8 cellular contexts compared by ENCODE assay signal in the genomic region with DNA sequence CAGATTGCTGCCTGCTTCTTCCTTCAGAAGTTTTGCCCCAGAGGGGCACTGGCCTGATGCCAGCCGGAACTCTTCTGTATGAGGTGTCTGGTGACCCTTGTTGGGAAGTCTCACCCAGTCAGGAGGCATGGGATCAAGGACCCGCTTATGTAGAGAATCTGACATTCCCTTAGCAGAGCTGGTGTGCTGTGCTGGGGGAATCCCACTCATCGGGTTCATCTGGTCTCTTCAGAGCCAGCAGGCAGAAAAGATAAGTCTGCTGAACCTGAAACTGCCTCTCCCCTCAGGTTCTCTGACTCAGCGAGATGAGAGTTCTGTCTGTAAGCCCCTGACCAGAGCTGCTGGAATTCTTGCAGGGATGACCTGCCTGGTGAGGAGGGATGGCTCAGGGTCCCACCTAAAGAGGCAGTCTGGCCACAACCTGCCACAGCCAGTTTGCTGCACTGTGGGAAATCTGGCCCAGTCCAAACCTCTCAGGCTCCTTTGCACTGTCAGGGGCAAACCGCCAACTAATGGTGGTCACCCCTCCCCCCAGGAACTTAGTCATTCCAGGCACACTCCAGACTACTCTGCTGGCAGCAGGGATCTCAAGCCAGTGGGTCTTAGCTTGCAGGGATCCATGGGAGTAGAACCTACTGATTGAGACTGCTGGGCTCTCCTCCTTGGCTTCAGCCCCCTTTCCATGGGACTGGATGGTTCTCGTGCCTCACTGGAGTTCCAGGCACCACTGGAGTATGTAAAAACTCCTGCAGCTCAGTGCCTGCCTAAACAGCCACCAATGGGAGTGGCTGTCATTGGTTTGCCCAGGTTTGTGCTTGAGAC. TPM values are rescaled to one million over a fixed set of nuclear protein-coding genes. Genes with fewer than 3 reads are reported as not detected.
DNase-seq lines count a peak whose midpoint lies in the region; ATAC-seq and TF ChIP-seq lines count a peak whose summit lies in the region.

No MANE protein-coding gene starts in this region.

- H3K27ac Mint-ChIP-seq in activated naive CD8-positive, alpha-beta T cell treated with anti-CD3 and anti-CD28 coated beads, Interleukin-2, amount 10 ng/mL, durations not matched to agents 7 days and 5 days: peak overlapping the region; percentile 99

- H3K9me3 ChIP-seq in Peyer's patch: no peaks in the 10 kb centered on the region

- peak overlapping the region; percentile 32 to 76 (median 62) for H3K27ac ChIP-seq in Peyer's patch

- H3K27me3 Mint-ChIP-seq in activated naive CD8-positive, alpha-beta T cell treated with anti-CD3 and anti-CD28 coated beads, Interleukin-2, amount 10 ng/mL, durations not matched to agents 7 days and 5 days: no peaks in the 10 kb centered on the region

- TF ChIP-seq POLR2A in Peyer's patch (IDR thresholded peaks at IDR 0.05): no peak

- peaks cover 0 to 4% (median 0%) of the 10 kb centered on the region in 4 donors for H3K4me1 ChIP-seq in Peyer's patch

- peak; percentile 64 for DNase-seq in GM06990 (ENCODE audit: extremely low read depth, insufficient read length)
- peak; percentile 40 to 81 (median 59) for DNase-seq in Peyer's patch
- peak; percentile 74 for DNase-seq in activated naive CD8-positive, alpha-beta T cell treated with anti-CD3 and anti-CD28 coated beads, Interleukin-2, amount 10 ng/mL, durations not matched to agents 7 days and 5 days
- peak; percentile 98 for DNase-seq in islet precursor cell
- peak; percentile 85 for DNase-seq in stimulated activated CD8-positive, alpha-beta memory T cell treated with anti-CD3 and anti-CD28 coated beads, Interleukin-4, amount 100 ng/mL, for 48 hours

- ATAC-seq in HG02642 (IDR thresholded peaks at IDR 0.05; ENCODE audit: poor library complexity, unreplicated experiment) (peak; percentile 38), HG03135 (IDR thresholded peaks at IDR 0.05; ENCODE audit: unreplicated experiment) (no peak), GM21381 (IDR thresholded peaks at IDR 0.05; ENCODE audit: unreplicated experiment) (no peak)
- ATAC-seq in activated naive CD8-positive, alpha-beta T cell treated with anti-CD3 and anti-CD28 coated beads, Interleukin-2, amount 10 ng/mL, durations not matched to agents 7 days and 5 days (ENCODE audit: low read depth): peak; percentile 39

- H3K4me1 Mint-ChIP-seq in activated naive CD8-positive, alpha-beta T cell treated with anti-CD3 and anti-CD28 coated beads, Interleukin-2, amount 10 ng/mL, durations not matched to agents 7 days and 5 days: peaks cover 62% of the 10 kb centered on the region

- H3K36me3 ChIP-seq in GM06990 (ENCODE audit: control insufficient read depth, insufficient read depth, low read length): peaks cover 2% of the 10 kb centered on the region
- H3K36me3 ChIP-seq in Peyer's patch: no peaks in the 10 kb centered on the region

- H3K4me3 Mint-ChIP-seq in activated naive CD8-positive, alpha-beta T cell treated with anti-CD3 and anti-CD28 coated beads, Interleukin-2, amount 10 ng/mL, durations not matched to agents 7 days and 5 days: peak overlapping the region; percentile 95

- POLR2A ChIA-PET in activated naive CD8-positive, alpha-beta T cell treated with anti-CD3 and anti-CD28 coated beads, Interleukin-2, amount 10 ng/mL, durations not matched to agents 7 days and 5 days (lab: Charles Lee): interaction anchor here (0.7 to 7.8 kb wide), 23 partner anchors 8 to 713 kb away, joined by 3 to 216 read pairs (median 5); partner anchors contain the start of genes CD69 and CLEC2B

- no peaks in the 10 kb centered on the region for H3K9me3 Mint-ChIP-seq in activated naive CD8-positive, alpha-beta T cell treated with anti-CD3 and anti-CD28 coated beads, Interleukin-2, amount 10 ng/mL, durations not matched to agents 7 days and 5 days

- H3K4me3 ChIP-seq in GM06990 (replicated peaks; ENCODE audit: low read depth, low read length) (peak overlapping the region; percentile 63), Peyer's patch (peak overlapping the region in 2 of 4 donors; percentile 13 to 25)

- H3K36me3 Mint-ChIP-seq in activated naive CD8-positive, alpha-beta T cell treated with anti-CD3 and anti-CD28 coated beads, Interleukin-2, amount 10 ng/mL, durations not matched to agents 7 days and 5 days: peaks cover 75% of the 10 kb centered on the region

- no peaks in the 10 kb centered on the region for H3K27me3 ChIP-seq in GM06990 (replicated peaks; ENCODE audit: control insufficient read depth, insufficient read depth, low read length)
- no peaks in the 10 kb centered on the region for H3K27me3 ChIP-seq in Peyer's patch

- no peak for TF ChIP-seq CTCF in GM06990 (IDR thresholded peaks at IDR 0.05; ENCODE audit: insufficient read depth, low read length, poor library complexity, severe bottlenecking)
- TF ChIP-seq CTCF in Peyer's patch (IDR thresholded peaks at IDR 0.05): no peak

RNA-seq across cellular contexts. Expression of gene CLEC2D, which starts 4.1 kb away (rescaled TPM):
- total RNA-seq in Peyer's patch: 100 to 1,000 TPM in 1 of 4 donors, 10 to 100 TPM in 1, 1 to 10 TPM in 2; 6.4 to 140 (median 12.1) TPM
- total RNA-seq in activated naive CD8-positive, alpha-beta T cell treated with anti-CD3 and anti-CD28 coated beads, Interleukin-2, amount 10 ng/mL, durations not matched to agents 7 days and 5 days: 100 to 1,000 TPM; 280 to 301 TPM

RNA-seq across cellular contexts. Expression of gene CLECL1, which starts 59.3 kb away (rescaled TPM):
- 1 to 10 TPM in 2 of 4 donors, not detected in 2; 4.1 to 4.2 TPM for total RNA-seq in Peyer's patch
- total RNA-seq in activated naive CD8-positive, alpha-beta T cell treated with anti-CD3 and anti-CD28 coated beads, Interleukin-2, amount 10 ng/mL, durations not matched to agents 7 days and 5 days: 1 to 10 TPM in 1 of 2 experiments, under 1 TPM in 1; 0.72 to 1.0 TPM

Comparison
In these comparisons a context has a peak if more than half of its experiments do, and no peak if none do; other contexts are left out.
1. ATAC-seq: peak in HG02642 (single experiment) and activated naive CD8-positive, alpha-beta T cell treated with anti-CD3 and anti-CD28 coated beads, Interleukin-2, amount 10 ng/mL, durations not matched to agents 7 days and 5 days (single experiment); none in HG03135 (single experiment) and GM21381 (single experiment).
2. Peak in every context shown above with its lines, with median percentiles within 50 percentile points of each other: DNase-seq.